In the genomic region with DNA sequence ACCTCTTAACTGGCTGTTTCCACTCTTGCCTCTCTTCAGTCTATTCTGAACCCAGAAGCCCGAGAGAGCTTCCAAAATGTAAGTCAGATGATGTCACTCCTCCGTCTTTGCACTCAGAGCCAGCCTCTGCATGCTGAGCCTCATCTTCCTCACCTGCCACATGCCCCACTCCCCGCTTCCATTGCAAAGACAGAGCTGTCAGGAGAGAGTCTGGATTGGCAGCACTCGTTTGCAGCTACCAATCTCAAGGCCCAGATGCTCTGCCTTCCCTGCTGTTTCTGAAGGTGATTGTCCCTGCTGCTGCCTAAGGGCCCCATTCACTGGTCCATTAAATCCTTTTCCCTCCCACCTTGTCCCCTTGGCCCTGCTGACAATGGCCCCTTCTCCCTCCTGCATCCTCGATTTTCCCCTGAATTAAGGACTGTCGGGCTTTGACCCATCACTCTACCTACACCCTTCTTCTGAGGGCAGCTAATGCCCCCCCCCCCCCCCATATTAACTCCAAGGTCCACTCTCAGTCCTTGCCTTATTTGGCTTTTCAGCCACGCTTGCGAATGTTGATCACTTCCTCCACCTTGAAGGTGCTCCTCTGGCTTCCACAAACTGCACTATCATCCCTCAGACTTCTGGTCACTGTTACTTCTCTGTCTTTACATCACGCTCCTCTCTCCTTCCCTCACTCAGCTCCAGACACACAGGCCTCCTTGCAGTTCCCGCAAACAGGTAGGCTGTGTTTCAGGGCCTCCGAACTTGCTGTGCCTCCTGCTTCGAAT, we compare ENCODE assay signal across 15 cellular contexts.
"Had no signal": no experiment of that assay in that cellular context is flagged by ENCODE, and none has a peak within 500 bp of the region (broad histone marks: within the 10 kb centered on the region; RNA-seq: fewer than 3 reads in every experiment).

No MANE protein-coding gene starts in this region.

- H2AFZ ChIP-seq: neural progenitor cell had no signal

- H3K27me3 ChIP-seq: gastrocnemius medialis, pancreas, testis had no signal

- H3K4me3 Mint-ChIP-seq: neural progenitor cell; stimulated activated naive CD8-positive, alpha-beta T cell treated with anti-CD3 and anti-CD28 coated beads, Interleukin-15, Interleukin-2, amounts not matched to agents 100 ng/mL and 50 ng/mL, for 24 hours had no signal

- H3K9ac ChIP-seq: neural progenitor cell had no signal

- H3K9me3 Mint-ChIP-seq: neural progenitor cell; stimulated activated naive CD8-positive, alpha-beta T cell treated with anti-CD3 and anti-CD28 coated beads, Interleukin-15, Interleukin-2, amounts not matched to agents 100 ng/mL and 50 ng/mL, for 24 hours had no signal

- ATAC-seq: gastrocnemius medialis, left lung, pancreas had no signal

- H3K27ac Mint-ChIP-seq: neural progenitor cell; stimulated activated naive CD8-positive, alpha-beta T cell treated with anti-CD3 and anti-CD28 coated beads, Interleukin-15, Interleukin-2, amounts not matched to agents 100 ng/mL and 50 ng/mL, for 24 hours had no signal

- H3K9me3 ChIP-seq: gastrocnemius medialis, left lung, pancreas, testis had no signal

- H3K4me2 ChIP-seq: neural progenitor cell had no signal

- H3K27ac ChIP-seq: gastrocnemius medialis, left lung, neural progenitor cell, testis, WERI-Rb-1 had no signal

- H3K4me3 ChIP-seq: gastrocnemius medialis, left lung, neural progenitor cell, pancreas, testis had no signal

- H3K36me3 Mint-ChIP-seq: neural progenitor cell had no signal

- H3K4me1 ChIP-seq: gastrocnemius medialis, left lung, testis had no signal

- DNase-seq: activated CD4-positive, alpha-beta T cell treated with anti-CD3 and anti-CD28 coated beads for 4 hours; activated CD8-positive, alpha-beta memory T cell treated with anti-CD3 and anti-CD28 coated beads for 24 hours; activated naive CD4-positive, alpha-beta T cell treated with Interleukin-2 at 50 U/mL for 16 hours; central memory CD4-positive, alpha-beta T cell; effector memory CD4-positive, alpha-beta T cell; gastrocnemius medialis; islet precursor cell; left lung; mesenchymal stem cell; pancreas; stimulated activated CD4-positive, alpha-beta T cell treated with anti-CD3 and anti-CD28 coated beads, Interleukin-4, amount 100 ng/mL, for 24 hours; testis; WERI-Rb-1 had no signal

- FAIRE-seq: pancreas had no signal

- H3K36me3 ChIP-seq: gastrocnemius medialis, left lung, neural progenitor cell, pancreas, WERI-Rb-1 had no signal
